In genomic region chr2:227607969-227608368, GRCh38 we compare ENCODE assay signal across 1 cellular context.
TF ChIP-seq lines count a peak whose summit lies in the region.

No MANE protein-coding gene starts in this region.

TF ChIP-seq in H1, 55 proteins besides CTCF, POLR2A, EP300 and RAD21:
- TF ChIP-seq SUZ12 (IDR thresholded peaks at IDR 0.05; ENCODE audit: low read length): no peak
TF ChIP-seq in H1: peak in this region for 0.
